ENCODE assay signal across 10 cellular contexts in genomic region chr20:46215913-46216707, GRCh38.
A peak's percentile ranks its signal among the peaks of the same experiment; 100 is the strongest.
DNase-seq lines count a peak whose midpoint lies in the region; ATAC-seq and TF ChIP-seq lines count a peak whose summit lies in the region.
"Had no signal": no experiment of that assay in that cellular context is flagged by ENCODE, and none has a peak within 500 bp of the region (broad histone marks: within the 10 kb centered on the region; RNA-seq: fewer than 3 reads in every experiment).

No MANE protein-coding gene starts in this region.

- no peak for ATAC-seq in activated CD4-positive, CD25-positive, alpha-beta regulatory T cell treated with anti-CD3 and anti-CD28 coated beads, Interleukin-2, amount 50 U/mL, for 24 hours

- TF ChIP-seq CTCF in dorsolateral prefrontal cortex (IDR thresholded peaks at IDR 0.05 in 54 of 56, conservative IDR thresholded peaks at IDR 0.05 in 2 of 56; ENCODE audit: low read depth in 1 of 56, partially characterized antibody in 56 of 56) (no peak), ascending aorta (IDR thresholded peaks at IDR 0.05) (no peak)

- H3K9ac ChIP-seq in HUES6 (ENCODE audit: low read length) = peak overlapping the region; percentile 43

- intact Hi-C loops in dorsolateral prefrontal cortex (cut with DNase I) = no loop called here
- intact Hi-C loops in ascending aorta (cut with DNase I) = no loop called here

- H3K36me3 ChIP-seq in HUES6 (ENCODE audit: control insufficient read depth, insufficient read depth, low read length) (no peaks in the 10 kb centered on the region), iPS DF 6.9 (ENCODE audit: control insufficient read depth, insufficient read depth, low read length) (no peaks in the 10 kb centered on the region), ascending aorta (no peaks in the 10 kb centered on the region)
- H3K36me3 ChIP-seq: colonic mucosa had no signal

- H3K27me3 ChIP-seq in HUES6 (ENCODE audit: control insufficient read depth, insufficient read depth, low read length) (no peaks in the 10 kb centered on the region), iPS DF 6.9 (ENCODE audit: control insufficient read depth, insufficient read depth, low read length) (no peaks in the 10 kb centered on the region), dorsolateral prefrontal cortex (peaks cover 0 to 4% (median 0%) of the 10 kb centered on the region in 45 donors), ascending aorta (no peaks in the 10 kb centered on the region)
- H3K27me3 ChIP-seq: colonic mucosa had no signal

- H3K4me3 ChIP-seq in HUES6 (ENCODE audit: low read depth, low read length) (peak overlapping the region; percentile 33; the same call in 1 of the 2 replicates), iPS DF 6.9 (ENCODE audit: low read length) (no peak overlapping the region), dorsolateral prefrontal cortex (no peak overlapping the region), ascending aorta (no peak overlapping the region)
- H3K4me3 ChIP-seq: colonic mucosa had no signal

- H3K27ac ChIP-seq in HUES6 (ENCODE audit: low read depth, low read length) = peak overlapping the region; percentile 5; the same call in 1 of the 2 replicates
- H3K27ac ChIP-seq in iPS DF 6.9 (ENCODE audit: low read length) = no peak overlapping the region
- peak overlapping the region in 1 of 59 donors; percentile 26 for H3K27ac ChIP-seq in dorsolateral prefrontal cortex
- H3K27ac ChIP-seq in ascending aorta = no peak overlapping the region
- H3K27ac ChIP-seq: colonic mucosa had no signal

- peaks cover 20% of the 10 kb centered on the region for H3K4me1 ChIP-seq in HUES6 (ENCODE audit: control insufficient read depth, insufficient read depth, low read length)
- H3K4me1 ChIP-seq in iPS DF 6.9 (ENCODE audit: control insufficient read depth, insufficient read depth, low read length) = peaks cover 7% of the 10 kb centered on the region
- no peaks in the 10 kb centered on the region for H3K4me1 ChIP-seq in ascending aorta
- H3K4me1 ChIP-seq: colonic mucosa had no signal

- DNase-seq in AG20443 (ENCODE audit: low spot score) (peak; percentile 64), amniotic epithelial cell (ENCODE audit: low read depth) (peak; percentile 36), iPS DF 6.9 (ENCODE audit: low read depth, low spot score) (peak; percentile 54), dorsolateral prefrontal cortex (no peak), ascending aorta (ENCODE audit: low spot score in 2 of 2) (no peak), mesenteric fat pad (ENCODE audit: low spot score) (no peak)
- DNase-seq: colonic mucosa, NCI-H524 had no signal

- H3K9me3 ChIP-seq in HUES6 (ENCODE audit: control insufficient read depth, insufficient read depth, low read depth, low read length) (no peaks in the 10 kb centered on the region), iPS DF 6.9 (ENCODE audit: control insufficient read depth, insufficient read depth, low read length) (no peaks in the 10 kb centered on the region), ascending aorta (no peaks in the 10 kb centered on the region)
- H3K9me3 ChIP-seq: colonic mucosa had no signal

- no CpG with 5 or more reads among the region's 17 CpGs for WGBS in iPS DF 6.9 (ENCODE audit: insufficient coverage, insufficient read length)

Comparison
In these comparisons a context has a peak if more than half of its experiments do, and no peak if none do; other contexts are left out.
1. DNase-seq: peak in AG20443 (single experiment), amniotic epithelial cell (single experiment) and iPS DF 6.9 (single experiment); none in dorsolateral prefrontal cortex (0 of 10), ascending aorta (0 of 2) and mesenteric fat pad (single experiment).